Comparison of ENCODE assay signal across 8 cellular contexts in genomic region chr5:72815580-72816296, GRCh38. TPM values are rescaled to one million over a fixed set of nuclear protein-coding genes. Genes with fewer than 3 reads are reported as not detected.
DNase-seq lines count a peak whose midpoint lies in the region; ATAC-seq lines count a peak whose summit lies in the region.

No MANE protein-coding gene starts in this region.

- no peak for ATAC-seq in HG02973 (IDR thresholded peaks at IDR 0.05; ENCODE audit: unreplicated experiment)
- ATAC-seq in HG02852 (IDR thresholded peaks at IDR 0.05; ENCODE audit: unreplicated experiment): no peak

- H3K27me3 ChIP-seq in iPS DF 6.9 (ENCODE audit: control insufficient read depth, insufficient read depth, low read length) (no peaks in the 10 kb centered on the region; the same call in 1 of the 2 replicates), skeletal muscle tissue (ENCODE audit: control insufficient read depth in 3 of 3, insufficient read depth in 3 of 3, low read length in 3 of 3) (no peaks in the 10 kb centered on the region)

- H3K4me3 ChIP-seq in iPS DF 6.9 (ENCODE audit: low read length) (peak overlapping the region; percentile 77; the same call in 1 of the 2 replicates), skeletal muscle tissue (ENCODE audit: low read length in 3 of 3) (peak overlapping the region; percentile 90 to 97 (median 90))

- H3K9me3 ChIP-seq in iPS DF 6.9 (ENCODE audit: control insufficient read depth, insufficient read depth, low read length): no peaks in the 10 kb centered on the region
- H3K9me3 ChIP-seq in skeletal muscle tissue (ENCODE audit: control insufficient read depth in 3 of 3, low read length in 3 of 3): no peaks in the 10 kb centered on the region

- no CpG with 5 or more reads among the region's 14 CpGs for WGBS in iPS DF 6.9 (ENCODE audit: insufficient coverage, insufficient read length)

- peaks cover 26% of the 10 kb centered on the region for H3K27me3 Mint-ChIP-seq in activated T-helper 1 cell treated with anti-CD3 and anti-CD28 coated beads, Interleukin-12 subunit alpha, Interleukin-12 subunit beta, Interleukin-2, Interleukin-4 antibody, amounts not matched to agents 30 ng/mL and 10 ng/mL and 1 ng/mL, durations not matched to agents 14 hours and 24 hours and 36 hours (ENCODE audit: insufficient read depth)

- peaks cover 22% of the 10 kb centered on the region for H3K4me1 Mint-ChIP-seq in activated T-helper 1 cell treated with anti-CD3 and anti-CD28 coated beads, Interleukin-12 subunit alpha, Interleukin-12 subunit beta, Interleukin-2, Interleukin-4 antibody, amounts not matched to agents 30 ng/mL and 10 ng/mL and 1 ng/mL, durations not matched to agents 14 hours and 24 hours and 36 hours (ENCODE audit: low read depth)

- intact Hi-C loops in activated T-helper 1 cell treated with anti-CD3 and anti-CD28 coated beads, Interleukin-12 subunit alpha, Interleukin-12 subunit beta, Interleukin-2, Interleukin-4 antibody, amounts not matched to agents 30 ng/mL and 10 ng/mL and 1 ng/mL, durations not matched to agents 14 hours and 24 hours and 36 hours (cut with micrococcal nuclease): loop anchor here (1.0 to 10.0 kb wide), 8 partner anchors 33 to 1228 kb away; partner anchors contain the start of gene MCCC2

- peak overlapping the region; percentile 29 for H3K27ac Mint-ChIP-seq in activated T-helper 1 cell treated with anti-CD3 and anti-CD28 coated beads, Interleukin-12 subunit alpha, Interleukin-12 subunit beta, Interleukin-2, Interleukin-4 antibody, amounts not matched to agents 30 ng/mL and 10 ng/mL and 1 ng/mL, durations not matched to agents 14 hours and 24 hours and 36 hours

- no peaks in the 10 kb centered on the region for H3K36me3 Mint-ChIP-seq in activated T-helper 1 cell treated with anti-CD3 and anti-CD28 coated beads, Interleukin-12 subunit alpha, Interleukin-12 subunit beta, Interleukin-2, Interleukin-4 antibody, amounts not matched to agents 30 ng/mL and 10 ng/mL and 1 ng/mL, durations not matched to agents 14 hours and 24 hours and 36 hours (ENCODE audit: low read depth)

- peaks cover 3% of the 10 kb centered on the region; the same call in 1 of the 2 replicates for H3K4me1 ChIP-seq in iPS DF 6.9 (ENCODE audit: control insufficient read depth, insufficient read depth, low read length)
- peaks cover 7 to 15% (median 8%) of the 10 kb centered on the region in 3 donors for H3K4me1 ChIP-seq in skeletal muscle tissue (ENCODE audit: control insufficient read depth in 3 of 3, insufficient read depth in 3 of 3, low read length in 3 of 3)

- H3K4me3 Mint-ChIP-seq in activated T-helper 1 cell treated with anti-CD3 and anti-CD28 coated beads, Interleukin-12 subunit alpha, Interleukin-12 subunit beta, Interleukin-2, Interleukin-4 antibody, amounts not matched to agents 30 ng/mL and 10 ng/mL and 1 ng/mL, durations not matched to agents 14 hours and 24 hours and 36 hours: peak overlapping the region; percentile 81

- DNase-seq in NCI-H1105 treated with DMSO at 0.1 percent for 48 hours (lab: John Stamatoyannopoulos, UW): peak; percentile 62
- no peak for DNase-seq in NCI-H1105 (lab: John Stamatoyannopoulos, UW)
- peak; percentile 4 for DNase-seq in LoVo (ENCODE audit: low spot score)
- no peak for DNase-seq in activated T-helper 1 cell treated with anti-CD3 and anti-CD28 coated beads, Interleukin-12 subunit alpha, Interleukin-12 subunit beta, Interleukin-2, Interleukin-4 antibody, amounts not matched to agents 30 ng/mL and 10 ng/mL and 1 ng/mL, durations not matched to agents 14 hours and 24 hours and 36 hours (ENCODE audit: low spot score)
- DNase-seq in iPS DF 6.9 (ENCODE audit: low read depth, low spot score): no peak

- H3K36me3 ChIP-seq in iPS DF 6.9 (ENCODE audit: control insufficient read depth, insufficient read depth, low read length) (no peaks in the 10 kb centered on the region; the same call in 1 of the 2 replicates), skeletal muscle tissue (ENCODE audit: control insufficient read depth in 3 of 3, insufficient read depth in 3 of 3, low read length in 3 of 3) (no peaks in the 10 kb centered on the region)

- no peaks in the 10 kb centered on the region for H3K9me3 Mint-ChIP-seq in activated T-helper 1 cell treated with anti-CD3 and anti-CD28 coated beads, Interleukin-12 subunit alpha, Interleukin-12 subunit beta, Interleukin-2, Interleukin-4 antibody, amounts not matched to agents 30 ng/mL and 10 ng/mL and 1 ng/mL, durations not matched to agents 14 hours and 24 hours and 36 hours

- H3K27ac ChIP-seq in iPS DF 6.9 (ENCODE audit: low read length): no peak overlapping the region
- peak overlapping the region; percentile 98 for H3K27ac ChIP-seq in skeletal muscle tissue (ENCODE audit: low read depth, low read length)

- H3K9ac ChIP-seq in skeletal muscle tissue (ENCODE audit: low read depth in 1 of 3, low read length in 3 of 3): peak overlapping the region; percentile 97 to 98 (median 97)

RNA-seq across cellular contexts. Expression of gene TNPO1, which starts 0.7 kb away (rescaled TPM):
- total RNA-seq in activated T-helper 1 cell treated with anti-CD3 and anti-CD28 coated beads, Interleukin-12 subunit alpha, Interleukin-12 subunit beta, Interleukin-2, Interleukin-4 antibody, amounts not matched to agents 30 ng/mL and 10 ng/mL and 1 ng/mL, durations not matched to agents 14 hours and 24 hours and 36 hours: 133 and 142 TPM in 2 replicates
- total RNA-seq in skeletal muscle tissue: 111 TPM

Comparison
In these comparisons a context has a peak if more than half of its experiments do, and no peak if none do; other contexts are left out.
1. DNase-seq: peak in NCI-H1105 treated with DMSO at 0.1 percent for 48 hours (single experiment) and LoVo (single experiment); none in NCI-H1105 (single experiment), activated T-helper 1 cell treated with anti-CD3 and anti-CD28 coated beads, Interleukin-12 subunit alpha, Interleukin-12 subunit beta, Interleukin-2, Interleukin-4 antibody, amounts not matched to agents 30 ng/mL and 10 ng/mL and 1 ng/mL, durations not matched to agents 14 hours and 24 hours and 36 hours (single experiment) and iPS DF 6.9 (single experiment).